In genomic region chr18:3230401-3231334, GRCh38 we compare ENCODE assay signal across 15 cellular contexts. TPM values are rescaled to one million over a fixed set of nuclear protein-coding genes. Genes with fewer than 3 reads are reported as not detected.
DNase-seq lines count a peak whose midpoint lies in the region; ATAC-seq and TF ChIP-seq lines count a peak whose summit lies in the region.
"Had no signal": no experiment of that assay in that cellular context is flagged by ENCODE, and none has a peak within 500 bp of the region (broad histone marks: within the 10 kb centered on the region; RNA-seq: fewer than 3 reads in every experiment).

No MANE protein-coding gene starts in this region.

- peak; percentile 69 for ATAC-seq in stimulated activated naive CD8-positive, alpha-beta T cell treated with anti-CD3 and anti-CD28 coated beads, Interleukin-15, amount 100 ng/mL, for 72 hours
- ATAC-seq in stimulated activated naive CD8-positive, alpha-beta T cell treated with anti-CD3 and anti-CD28 coated beads, Interleukin-15, Interleukin-2, amounts not matched to agents 100 U/mL and 50 U/mL, for 24 hours, result no peak

- no peaks in the 10 kb centered on the region for H3K9me3 Mint-ChIP-seq in stimulated activated naive CD8-positive, alpha-beta T cell treated with anti-CD3 and anti-CD28 coated beads, Interleukin-15, amount 100 ng/mL, for 72 hours
- H3K9me3 Mint-ChIP-seq in mesothelial cell of epicardium, result no peaks in the 10 kb centered on the region
- H3K9me3 Mint-ChIP-seq: activated CD4-positive, alpha-beta memory T cell treated with anti-CD3 and anti-CD28 coated beads for 36 hours; activated naive CD4-positive, alpha-beta T cell treated with anti-CD3 and anti-CD28 coated beads for 36 hours; nephron had no signal

- TF ChIP-seq CTCF in RWPE1 (conservative IDR thresholded peaks at IDR 0.05; ENCODE audit: low read depth) (no peak), mesothelial cell of epicardium (IDR thresholded peaks at IDR 0.05; ENCODE audit: unreplicated experiment) (no peak)

- POLR2A ChIA-PET in RWPE1 (lab: Yijun Ruan, JAX; ENCODE audit: low non-redundant PET), result interaction anchor here (0.6 kb wide), 1 partner anchor 293 kb away, joined by 15 read pairs; no protein-coding TSS in a partner anchor

- CTCF ChIA-PET in RWPE1 (lab: Yijun Ruan, JAX), result interaction anchor here (0.6 kb wide), 1 partner anchor 95 kb away, joined by 3 read pairs; no protein-coding TSS in a partner anchor

- no peak overlapping the region for H3K27ac ChIP-seq in RWPE1
- H3K27ac ChIP-seq: skin epidermis, tibial nerve had no signal

- no peak overlapping the region for H3K4me3 Mint-ChIP-seq in stimulated activated naive CD8-positive, alpha-beta T cell treated with anti-CD3 and anti-CD28 coated beads, Interleukin-15, amount 100 ng/mL, for 72 hours
- no peak overlapping the region for H3K4me3 Mint-ChIP-seq in mesothelial cell of epicardium
- H3K4me3 Mint-ChIP-seq: activated CD4-positive, alpha-beta memory T cell treated with anti-CD3 and anti-CD28 coated beads for 36 hours; activated naive CD4-positive, alpha-beta T cell treated with anti-CD3 and anti-CD28 coated beads for 36 hours; nephron had no signal

- peaks cover 5% of the 10 kb centered on the region for H3K4me1 Mint-ChIP-seq in stimulated activated naive CD8-positive, alpha-beta T cell treated with anti-CD3 and anti-CD28 coated beads, Interleukin-15, amount 100 ng/mL, for 72 hours
- peaks cover 4% of the 10 kb centered on the region for H3K4me1 Mint-ChIP-seq in mesothelial cell of epicardium

- no peak overlapping the region for H3K27ac Mint-ChIP-seq in stimulated activated naive CD8-positive, alpha-beta T cell treated with anti-CD3 and anti-CD28 coated beads, Interleukin-15, amount 100 ng/mL, for 72 hours
- no peak overlapping the region for H3K27ac Mint-ChIP-seq in mesothelial cell of epicardium
- H3K27ac Mint-ChIP-seq: activated CD4-positive, alpha-beta memory T cell treated with anti-CD3 and anti-CD28 coated beads for 36 hours; activated naive CD4-positive, alpha-beta T cell treated with anti-CD3 and anti-CD28 coated beads for 36 hours; nephron had no signal

- no peaks in the 10 kb centered on the region for H3K27me3 Mint-ChIP-seq in stimulated activated naive CD8-positive, alpha-beta T cell treated with anti-CD3 and anti-CD28 coated beads, Interleukin-15, amount 100 ng/mL, for 72 hours
- H3K27me3 Mint-ChIP-seq in mesothelial cell of epicardium (ENCODE audit: low read depth), result no peaks in the 10 kb centered on the region
- H3K27me3 Mint-ChIP-seq: activated CD4-positive, alpha-beta memory T cell treated with anti-CD3 and anti-CD28 coated beads for 36 hours had no signal

- H3K36me3 Mint-ChIP-seq in mesothelial cell of epicardium, result no peaks in the 10 kb centered on the region
- H3K36me3 Mint-ChIP-seq: activated CD4-positive, alpha-beta memory T cell treated with anti-CD3 and anti-CD28 coated beads for 36 hours had no signal

- no peak for DNase-seq in stimulated activated naive CD8-positive, alpha-beta T cell treated with anti-CD3 and anti-CD28 coated beads, Interleukin-15, amount 100 ng/mL, for 72 hours
- no peak for DNase-seq in stimulated activated naive CD8-positive, alpha-beta T cell treated with anti-CD3 and anti-CD28 coated beads, Interleukin-15, Interleukin-2, amounts not matched to agents 100 U/mL and 50 U/mL, for 24 hours
- peak; percentile 34 for DNase-seq in RWPE1 (ENCODE audit: low spot score)
- peak; percentile 63 for DNase-seq in iPS DF 19.7 (ENCODE audit: low read depth, low spot score)
- DNase-seq in NCI-H526 (lab: John Stamatoyannopoulos, UW), result no peak
- no peak for DNase-seq in mesothelial cell of epicardium (ENCODE audit: low spot score in 2 of 2, unreplicated experiment in 2 of 2)
- DNase-seq in activated T-cell treated with anti-CD3 and anti-CD28 coated beads, Interleukin-2, amount 50 U/mL, for 48 hours, result no peak
- no peak for DNase-seq in NCI-H2196 treated with DMSO at 0.1 percent for 48 hours (lab: John Stamatoyannopoulos, UW; ENCODE audit: unreplicated experiment)
- DNase-seq: activated CD4-positive, alpha-beta memory T cell treated with anti-CD3 and anti-CD28 coated beads for 36 hours; activated naive CD4-positive, alpha-beta T cell treated with anti-CD3 and anti-CD28 coated beads for 36 hours; NCI-H1417 treated with DMSO at 0.1 percent for 48 hours; T-helper 1 cell had no signal

RNA-seq across cellular contexts. Expression of gene MYOM1, which starts 10.9 kb away (rescaled TPM):
- total RNA-seq in mesothelial cell of epicardium, result 1.2 to 2.8 TPM (median 2.1 TPM) in 3 replicates

RNA-seq across cellular contexts. Expression of gene MYL12A, which starts 16.9 kb away (rescaled TPM):
- 217 to 222 TPM (median 220 TPM) in 3 replicates for total RNA-seq in mesothelial cell of epicardium

RNA-seq across cellular contexts. Expression of gene MYL12B, which starts 31.3 kb away (rescaled TPM):
- 195 to 225 TPM (median 215 TPM) in 3 replicates for total RNA-seq in mesothelial cell of epicardium

Comparison
In these comparisons a context has a peak if more than half of its experiments do, and no peak if none do; other contexts are left out.
1. DNase-seq: peak in RWPE1 (single experiment) and iPS DF 19.7 (single experiment); none in stimulated activated naive CD8-positive, alpha-beta T cell treated with anti-CD3 and anti-CD28 coated beads, Interleukin-15, amount 100 ng/mL, for 72 hours (0 of 2), stimulated activated naive CD8-positive, alpha-beta T cell treated with anti-CD3 and anti-CD28 coated beads, Interleukin-15, Interleukin-2, amounts not matched to agents 100 U/mL and 50 U/mL, for 24 hours (single experiment), NCI-H526 (0 of 2), mesothelial cell of epicardium (0 of 2), activated T-cell treated with anti-CD3 and anti-CD28 coated beads, Interleukin-2, amount 50 U/mL, for 48 hours (0 of 2) and NCI-H2196 treated with DMSO at 0.1 percent for 48 hours (single experiment).